ENCODE assay signal across 1 cellular context in the genomic region with DNA sequence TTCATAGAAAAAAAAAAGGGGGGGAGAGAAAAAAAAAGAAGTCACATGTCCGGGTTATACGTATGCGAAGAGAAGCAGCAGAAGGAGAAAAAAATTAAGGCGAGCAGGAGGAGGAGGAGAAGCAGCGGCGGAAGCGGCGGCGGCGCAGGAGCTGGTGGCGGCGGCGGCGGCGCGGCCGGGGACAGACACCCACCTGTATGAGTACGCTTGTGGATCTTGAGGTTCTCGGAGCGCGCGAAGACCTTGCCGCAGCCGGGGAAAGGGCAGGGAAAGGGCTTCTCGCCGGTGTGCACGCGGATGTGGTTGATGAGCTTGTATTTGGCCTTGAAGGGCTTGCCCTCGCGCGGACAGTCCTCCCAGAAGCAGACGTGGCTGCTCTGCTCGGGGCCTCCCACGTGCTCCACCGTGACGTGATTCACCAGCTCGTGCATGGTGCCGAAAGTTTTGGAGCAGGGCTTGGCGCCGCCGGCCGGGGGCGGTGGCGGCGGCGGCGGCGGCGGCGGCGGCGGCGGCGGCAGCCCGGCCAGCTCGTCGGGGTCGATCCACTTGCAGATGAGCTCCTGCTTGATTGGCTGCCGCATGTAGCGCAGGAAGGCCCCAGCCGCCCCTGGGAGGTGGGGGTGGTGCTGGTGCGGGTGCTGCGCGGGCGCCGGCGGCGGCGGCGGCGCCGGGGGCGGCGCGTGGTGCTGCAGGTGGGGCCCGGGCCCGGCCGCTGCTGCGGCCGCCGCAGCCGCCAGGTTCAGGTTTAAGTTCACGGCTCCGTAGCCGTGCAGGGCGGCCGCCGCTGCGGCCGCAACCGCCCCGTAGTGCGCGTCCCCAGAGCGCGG.
TF ChIP-seq lines count a peak whose summit lies in the region.

No MANE protein-coding gene starts in this region.

TF ChIP-seq in K562, 482 proteins besides CTCF, POLR2A, EP300 and RAD21 (continued from another document and continues in another):
- TF ChIP-seq, protein P1, sequence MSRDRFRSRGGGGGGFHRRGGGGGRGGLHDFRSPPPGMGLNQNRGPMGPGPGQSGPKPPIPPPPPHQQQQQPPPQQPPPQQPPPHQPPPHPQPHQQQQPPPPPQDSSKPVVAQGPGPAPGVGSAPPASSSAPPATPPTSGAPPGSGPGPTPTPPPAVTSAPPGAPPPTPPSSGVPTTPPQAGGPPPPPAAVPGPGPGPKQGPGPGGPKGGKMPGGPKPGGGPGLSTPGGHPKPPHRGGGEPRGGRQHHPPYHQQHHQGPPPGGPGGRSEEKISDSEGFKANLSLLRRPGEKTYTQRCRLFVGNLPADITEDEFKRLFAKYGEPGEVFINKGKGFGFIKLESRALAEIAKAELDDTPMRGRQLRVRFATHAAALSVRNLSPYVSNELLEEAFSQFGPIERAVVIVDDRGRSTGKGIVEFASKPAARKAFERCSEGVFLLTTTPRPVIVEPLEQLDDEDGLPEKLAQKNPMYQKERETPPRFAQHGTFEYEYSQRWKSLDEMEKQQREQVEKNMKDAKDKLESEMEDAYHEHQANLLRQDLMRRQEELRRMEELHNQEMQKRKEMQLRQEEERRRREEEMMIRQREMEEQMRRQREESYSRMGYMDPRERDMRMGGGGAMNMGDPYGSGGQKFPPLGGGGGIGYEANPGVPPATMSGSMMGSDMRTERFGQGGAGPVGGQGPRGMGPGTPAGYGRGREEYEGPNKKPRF (IDR thresholded peaks at IDR 0.05; ENCODE audit: low read depth, low read length), result no peak
- no peak for TF ChIP-seq ASH1L (IDR thresholded peaks at IDR 0.05; ENCODE audit: borderline replicate concordance, low read depth, partially characterized antibody)
- TF ChIP-seq ZNF184 (CRISPR knock-in tag; IDR thresholded peaks at IDR 0.05), result no peak
- TF ChIP-seq PHF21A (IDR thresholded peaks at IDR 0.05; ENCODE audit: borderline replicate concordance, low read depth), result no peak
- no peak for TF ChIP-seq ZNF583 (CRISPR knock-in tag; IDR thresholded peaks at IDR 0.05)
- TF ChIP-seq, protein P2, sequence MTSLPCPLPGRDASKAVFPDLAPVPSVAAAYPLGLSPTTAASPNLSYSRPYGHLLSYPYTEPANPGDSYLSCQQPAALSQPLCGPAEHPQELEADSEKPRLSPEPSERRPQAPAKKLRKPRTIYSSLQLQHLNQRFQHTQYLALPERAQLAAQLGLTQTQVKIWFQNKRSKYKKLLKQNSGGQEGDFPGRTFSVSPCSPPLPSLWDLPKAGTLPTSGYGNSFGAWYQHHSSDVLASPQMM (CRISPR knock-in tag; IDR thresholded peaks at IDR 0.05), result no peak
- no peak for TF ChIP-seq RBM39 (optimal IDR thresholded peaks at IDR 0.05; ENCODE audit: low read depth, low read length)
- no peak for TF ChIP-seq TBL1XR1 (IDR thresholded peaks at IDR 0.05; ENCODE audit: low read length in 2 of 2)
- TF ChIP-seq HNRNPL (IDR thresholded peaks at IDR 0.05; ENCODE audit: low read depth, low read length), result no peak
- TF ChIP-seq TCFL5 (CRISPR knock-in tag; conservative IDR thresholded peaks at IDR 0.05), result no peak
- TF ChIP-seq SRSF3 (IDR thresholded peaks at IDR 0.05; ENCODE audit: insufficient read depth, low read length), result no peak
- no peak for TF ChIP-seq POLR3A (IDR thresholded peaks at IDR 0.05; ENCODE audit: borderline replicate concordance, extremely low read depth, insufficient read depth, insufficient read length)
- TF ChIP-seq NR3C1 (CRISPR knock-in tag; IDR thresholded peaks at IDR 0.05), result 0 out of 2 replicates have a peak, but pooled peaks have one; percentile 27
- TF ChIP-seq, protein P3, sequence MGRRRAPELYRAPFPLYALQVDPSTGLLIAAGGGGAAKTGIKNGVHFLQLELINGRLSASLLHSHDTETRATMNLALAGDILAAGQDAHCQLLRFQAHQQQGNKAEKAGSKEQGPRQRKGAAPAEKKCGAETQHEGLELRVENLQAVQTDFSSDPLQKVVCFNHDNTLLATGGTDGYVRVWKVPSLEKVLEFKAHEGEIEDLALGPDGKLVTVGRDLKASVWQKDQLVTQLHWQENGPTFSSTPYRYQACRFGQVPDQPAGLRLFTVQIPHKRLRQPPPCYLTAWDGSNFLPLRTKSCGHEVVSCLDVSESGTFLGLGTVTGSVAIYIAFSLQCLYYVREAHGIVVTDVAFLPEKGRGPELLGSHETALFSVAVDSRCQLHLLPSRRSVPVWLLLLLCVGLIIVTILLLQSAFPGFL (CRISPR knock-in tag; IDR thresholded peaks at IDR 0.05), result no peak
- no peak for TF ChIP-seq XRCC3 (IDR thresholded peaks at IDR 0.05)
- TF ChIP-seq, protein P4, sequence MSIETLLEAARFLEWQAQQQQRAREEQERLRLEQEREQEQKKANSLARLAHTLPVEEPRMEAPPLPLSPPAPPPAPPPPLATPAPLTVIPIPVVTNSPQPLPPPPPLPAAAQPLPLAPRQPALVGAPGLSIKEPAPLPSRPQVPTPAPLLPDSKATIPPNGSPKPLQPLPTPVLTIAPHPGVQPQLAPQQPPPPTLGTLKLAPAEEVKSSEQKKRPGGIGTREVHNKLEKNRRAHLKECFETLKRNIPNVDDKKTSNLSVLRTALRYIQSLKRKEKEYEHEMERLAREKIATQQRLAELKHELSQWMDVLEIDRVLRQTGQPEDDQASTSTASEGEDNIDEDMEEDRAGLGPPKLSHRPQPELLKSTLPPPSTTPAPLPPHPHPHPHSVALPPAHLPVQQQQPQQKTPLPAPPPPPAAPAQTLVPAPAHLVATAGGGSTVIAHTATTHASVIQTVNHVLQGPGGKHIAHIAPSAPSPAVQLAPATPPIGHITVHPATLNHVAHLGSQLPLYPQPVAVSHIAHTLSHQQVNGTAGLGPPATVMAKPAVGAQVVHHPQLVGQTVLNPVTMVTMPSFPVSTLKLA (conservative IDR thresholded peaks at IDR 0.05), result peak; percentile 63 to 78
- TF ChIP-seq SMAD2 (IDR thresholded peaks at IDR 0.05; ENCODE audit: low read depth, low read length), result no peak
- TF ChIP-seq MCM5 (IDR thresholded peaks at IDR 0.05; ENCODE audit: low read depth), result no peak
- TF ChIP-seq, protein P5, sequence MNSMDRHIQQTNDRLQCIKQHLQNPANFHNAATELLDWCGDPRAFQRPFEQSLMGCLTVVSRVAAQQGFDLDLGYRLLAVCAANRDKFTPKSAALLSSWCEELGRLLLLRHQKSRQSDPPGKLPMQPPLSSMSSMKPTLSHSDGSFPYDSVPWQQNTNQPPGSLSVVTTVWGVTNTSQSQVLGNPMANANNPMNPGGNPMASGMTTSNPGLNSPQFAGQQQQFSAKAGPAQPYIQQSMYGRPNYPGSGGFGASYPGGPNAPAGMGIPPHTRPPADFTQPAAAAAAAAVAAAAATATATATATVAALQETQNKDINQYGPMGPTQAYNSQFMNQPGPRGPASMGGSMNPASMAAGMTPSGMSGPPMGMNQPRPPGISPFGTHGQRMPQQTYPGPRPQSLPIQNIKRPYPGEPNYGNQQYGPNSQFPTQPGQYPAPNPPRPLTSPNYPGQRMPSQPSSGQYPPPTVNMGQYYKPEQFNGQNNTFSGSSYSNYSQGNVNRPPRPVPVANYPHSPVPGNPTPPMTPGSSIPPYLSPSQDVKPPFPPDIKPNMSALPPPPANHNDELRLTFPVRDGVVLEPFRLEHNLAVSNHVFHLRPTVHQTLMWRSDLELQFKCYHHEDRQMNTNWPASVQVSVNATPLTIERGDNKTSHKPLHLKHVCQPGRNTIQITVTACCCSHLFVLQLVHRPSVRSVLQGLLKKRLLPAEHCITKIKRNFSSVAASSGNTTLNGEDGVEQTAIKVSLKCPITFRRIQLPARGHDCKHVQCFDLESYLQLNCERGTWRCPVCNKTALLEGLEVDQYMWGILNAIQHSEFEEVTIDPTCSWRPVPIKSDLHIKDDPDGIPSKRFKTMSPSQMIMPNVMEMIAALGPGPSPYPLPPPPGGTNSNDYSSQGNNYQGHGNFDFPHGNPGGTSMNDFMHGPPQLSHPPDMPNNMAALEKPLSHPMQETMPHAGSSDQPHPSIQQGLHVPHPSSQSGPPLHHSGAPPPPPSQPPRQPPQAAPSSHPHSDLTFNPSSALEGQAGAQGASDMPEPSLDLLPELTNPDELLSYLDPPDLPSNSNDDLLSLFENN (IDR thresholded peaks at IDR 0.05; ENCODE audit: low read depth in 2 of 2, low read length in 2 of 2), result no peak
- no peak for TF ChIP-seq MCM7 (IDR thresholded peaks at IDR 0.05)
- no peak for TF ChIP-seq STAT5A (IDR thresholded peaks at IDR 0.05; ENCODE audit: borderline replicate concordance, low read length)
- TF ChIP-seq, protein P6, sequence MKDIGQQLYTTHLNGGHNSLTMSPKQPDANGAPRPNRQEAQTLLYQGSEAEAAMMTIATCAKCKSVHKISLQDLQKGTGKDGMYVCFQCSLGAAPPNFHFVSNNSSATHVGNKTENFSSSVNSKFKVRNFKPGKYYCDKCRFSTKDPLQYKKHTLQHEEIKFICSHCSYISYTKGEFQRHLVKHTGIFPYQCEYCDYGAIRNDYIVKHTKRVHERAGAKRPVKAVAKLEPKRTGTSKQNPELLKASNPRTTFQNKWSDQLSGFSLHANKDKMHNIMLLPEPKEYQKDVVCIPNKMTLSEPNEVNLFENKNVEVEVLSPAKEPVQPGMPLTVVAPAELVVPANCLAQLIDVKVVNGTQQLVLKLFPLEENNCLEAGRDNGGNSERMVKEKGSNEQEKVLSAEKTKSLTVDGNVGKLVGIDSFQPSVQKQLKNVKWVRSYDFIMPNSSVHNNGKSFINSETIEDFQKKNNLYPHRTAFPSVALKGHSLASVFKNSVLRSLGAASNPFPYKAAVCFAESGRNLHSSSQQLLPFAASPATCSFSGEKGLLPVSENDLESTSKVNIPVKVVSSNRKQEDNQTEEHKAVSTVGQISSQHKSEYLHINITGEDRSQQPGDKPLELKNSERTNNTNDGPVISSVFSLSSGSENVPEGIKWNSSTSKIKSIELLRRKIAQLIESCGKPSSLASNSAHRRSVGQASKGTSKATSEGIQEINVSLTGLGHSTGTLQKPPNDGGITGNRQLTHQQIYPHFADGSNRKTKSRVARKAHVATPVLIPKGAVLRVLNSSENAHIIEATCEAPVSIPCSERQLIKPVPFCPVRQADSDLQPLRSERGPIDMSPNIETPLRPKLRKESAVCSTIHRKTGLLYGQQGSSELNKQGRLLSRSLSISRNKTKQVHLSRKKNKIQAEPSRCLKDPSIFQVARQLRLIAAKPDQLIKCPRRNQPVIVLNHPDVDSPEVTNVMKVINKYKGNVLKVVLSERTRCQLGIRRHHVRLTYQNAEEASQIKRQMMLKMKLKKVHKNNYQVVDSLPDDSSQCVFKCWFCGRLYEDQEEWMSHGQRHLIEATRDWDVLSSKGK (CRISPR knock-in tag; IDR thresholded peaks at IDR 0.05), result no peak
- TF ChIP-seq, protein P7, sequence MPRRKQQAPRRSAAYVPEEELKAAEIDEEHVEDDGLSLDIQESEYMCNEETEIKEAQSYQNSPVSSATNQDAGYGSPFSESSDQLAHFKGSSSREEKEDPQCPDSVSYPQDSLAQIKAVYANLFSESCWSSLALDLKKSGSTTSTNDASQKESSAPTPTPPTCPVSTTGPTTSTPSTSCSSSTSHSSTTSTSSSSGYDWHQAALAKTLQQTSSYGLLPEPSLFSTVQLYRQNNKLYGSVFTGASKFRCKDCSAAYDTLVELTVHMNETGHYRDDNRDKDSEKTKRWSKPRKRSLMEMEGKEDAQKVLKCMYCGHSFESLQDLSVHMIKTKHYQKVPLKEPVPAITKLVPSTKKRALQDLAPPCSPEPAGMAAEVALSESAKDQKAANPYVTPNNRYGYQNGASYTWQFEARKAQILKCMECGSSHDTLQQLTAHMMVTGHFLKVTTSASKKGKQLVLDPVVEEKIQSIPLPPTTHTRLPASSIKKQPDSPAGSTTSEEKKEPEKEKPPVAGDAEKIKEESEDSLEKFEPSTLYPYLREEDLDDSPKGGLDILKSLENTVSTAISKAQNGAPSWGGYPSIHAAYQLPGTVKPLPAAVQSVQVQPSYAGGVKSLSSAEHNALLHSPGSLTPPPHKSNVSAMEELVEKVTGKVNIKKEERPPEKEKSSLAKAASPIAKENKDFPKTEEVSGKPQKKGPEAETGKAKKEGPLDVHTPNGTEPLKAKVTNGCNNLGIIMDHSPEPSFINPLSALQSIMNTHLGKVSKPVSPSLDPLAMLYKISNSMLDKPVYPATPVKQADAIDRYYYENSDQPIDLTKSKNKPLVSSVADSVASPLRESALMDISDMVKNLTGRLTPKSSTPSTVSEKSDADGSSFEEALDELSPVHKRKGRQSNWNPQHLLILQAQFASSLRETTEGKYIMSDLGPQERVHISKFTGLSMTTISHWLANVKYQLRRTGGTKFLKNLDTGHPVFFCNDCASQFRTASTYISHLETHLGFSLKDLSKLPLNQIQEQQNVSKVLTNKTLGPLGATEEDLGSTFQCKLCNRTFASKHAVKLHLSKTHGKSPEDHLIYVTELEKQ (CRISPR knock-in tag; IDR thresholded peaks at IDR 0.05), result no peak
- TF ChIP-seq PRMT5 (CRISPR knock-in tag; IDR thresholded peaks at IDR 0.05), result no peak
- TF ChIP-seq NFATC3 (IDR thresholded peaks at IDR 0.05), result no peak
- peak; percentile 74; the same call in 1 of the 2 replicates for TF ChIP-seq ZBTB1 (CRISPR knock-in tag; IDR thresholded peaks at IDR 0.05; ENCODE audit: borderline replicate concordance, low read depth)
- TF ChIP-seq, protein P8, sequence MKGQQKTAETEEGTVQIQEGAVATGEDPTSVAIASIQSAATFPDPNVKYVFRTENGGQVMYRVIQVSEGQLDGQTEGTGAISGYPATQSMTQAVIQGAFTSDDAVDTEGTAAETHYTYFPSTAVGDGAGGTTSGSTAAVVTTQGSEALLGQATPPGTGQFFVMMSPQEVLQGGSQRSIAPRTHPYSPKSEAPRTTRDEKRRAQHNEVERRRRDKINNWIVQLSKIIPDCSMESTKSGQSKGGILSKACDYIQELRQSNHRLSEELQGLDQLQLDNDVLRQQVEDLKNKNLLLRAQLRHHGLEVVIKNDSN (CRISPR knock-in tag; IDR thresholded peaks at IDR 0.05), result peak; percentile 67
- no peak for TF ChIP-seq ZNF3 (CRISPR knock-in tag; IDR thresholded peaks at IDR 0.05)
- TF ChIP-seq GABPA (tag; conservative IDR thresholded peaks at IDR 0.05; ENCODE audit: low read depth), result no peak; the same call in 1 of the 2 replicates
- TF ChIP-seq MXI1 (IDR thresholded peaks at IDR 0.05; ENCODE audit: low read depth, low read length), result no peak
- no peak for TF ChIP-seq ZNF77 (CRISPR knock-in tag; IDR thresholded peaks at IDR 0.05)
- no peak for TF ChIP-seq MAFG (tag; conservative IDR thresholded peaks at IDR 0.05)
- TF ChIP-seq, protein P9, sequence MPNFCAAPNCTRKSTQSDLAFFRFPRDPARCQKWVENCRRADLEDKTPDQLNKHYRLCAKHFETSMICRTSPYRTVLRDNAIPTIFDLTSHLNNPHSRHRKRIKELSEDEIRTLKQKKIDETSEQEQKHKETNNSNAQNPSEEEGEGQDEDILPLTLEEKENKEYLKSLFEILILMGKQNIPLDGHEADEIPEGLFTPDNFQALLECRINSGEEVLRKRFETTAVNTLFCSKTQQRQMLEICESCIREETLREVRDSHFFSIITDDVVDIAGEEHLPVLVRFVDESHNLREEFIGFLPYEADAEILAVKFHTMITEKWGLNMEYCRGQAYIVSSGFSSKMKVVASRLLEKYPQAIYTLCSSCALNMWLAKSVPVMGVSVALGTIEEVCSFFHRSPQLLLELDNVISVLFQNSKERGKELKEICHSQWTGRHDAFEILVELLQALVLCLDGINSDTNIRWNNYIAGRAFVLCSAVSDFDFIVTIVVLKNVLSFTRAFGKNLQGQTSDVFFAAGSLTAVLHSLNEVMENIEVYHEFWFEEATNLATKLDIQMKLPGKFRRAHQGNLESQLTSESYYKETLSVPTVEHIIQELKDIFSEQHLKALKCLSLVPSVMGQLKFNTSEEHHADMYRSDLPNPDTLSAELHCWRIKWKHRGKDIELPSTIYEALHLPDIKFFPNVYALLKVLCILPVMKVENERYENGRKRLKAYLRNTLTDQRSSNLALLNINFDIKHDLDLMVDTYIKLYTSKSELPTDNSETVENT (CRISPR knock-in tag; IDR thresholded peaks at IDR 0.05), result no peak
- TF ChIP-seq NCOA6 (IDR thresholded peaks at IDR 0.05), result no peak
- no peak for TF ChIP-seq TAL1 (IDR thresholded peaks at IDR 0.05)
- TF ChIP-seq LCOR (CRISPR knock-in tag; IDR thresholded peaks at IDR 0.05), result no peak
- TF ChIP-seq NEUROD1 (IDR thresholded peaks at IDR 0.05; ENCODE audit: borderline replicate concordance, low read depth, low read length, partially characterized antibody), result no peak
- TF ChIP-seq NR2C1 (IDR thresholded peaks at IDR 0.05), result no peak
- TF ChIP-seq NR2C1 (tag; IDR thresholded peaks at IDR 0.05), result no peak
- peak; percentile 69; the same call in 1 of the 2 replicates for TF ChIP-seq MYC (IDR thresholded peaks at IDR 0.05; ENCODE audit: low read depth, low read length)
- no peak for TF ChIP-seq MYC (CRISPR knock-in tag; IDR thresholded peaks at IDR 0.05; ENCODE audit: borderline replicate concordance, low read depth)
